ENCODE assay signal across 14 cellular contexts in genomic region chr18:62571037-62571436, GRCh38.
"Had no signal": no experiment of that assay in that cellular context is flagged by ENCODE, and none has a peak within 500 bp of the region (broad histone marks: within the 10 kb centered on the region; RNA-seq: fewer than 3 reads in every experiment).

No MANE protein-coding gene starts in this region.

- H3K9me3 ChIP-seq: heart left ventricle, sigmoid colon, SK-N-SH, testis had no signal

- H3K27ac ChIP-seq: coronary artery, heart left ventricle, sigmoid colon, testis had no signal

- H3K27me3 ChIP-seq: heart left ventricle, sigmoid colon, testis had no signal

- H3K4me3 ChIP-seq: coronary artery, heart left ventricle, sigmoid colon, testis had no signal

- H3K9ac ChIP-seq: SK-N-SH had no signal

- FAIRE-seq: frontal cortex, islet of Langerhans, TTC549 had no signal

- H3K9me2 ChIP-seq: SK-N-SH had no signal

- DNase-seq: activated CD4-positive, CD25-positive, alpha-beta regulatory T cell; activated CD8-positive, alpha-beta memory T cell treated with anti-CD3 and anti-CD28 coated beads for 24 hours; caudate nucleus; effector CD4-positive, alpha-beta T cell; heart left ventricle; sigmoid colon; SK-N-SH; stimulated activated CD4-positive, alpha-beta T cell treated with anti-CD3 and anti-CD28 coated beads, Interleukin-2, amount 100 ng/mL, for 24 hours; stimulated activated naive CD4-positive, alpha-beta T cell; testis had no signal

- H3K4me2 ChIP-seq: SK-N-SH had no signal

- ATAC-seq: heart left ventricle had no signal

- H3K4me1 ChIP-seq: testis had no signal
